Comparison of ENCODE assay signal across 1 cellular context in genomic region chr11:8688414-8689362, GRCh38.
TF ChIP-seq lines count a peak whose summit lies in the region.

No MANE protein-coding gene starts in this region.

TF ChIP-seq in SK-N-SH treated with all-trans-retinoic acid at 6 μM for 48 hours, 23 proteins besides CTCF, POLR2A, EP300 and RAD21 (continued from another document):
- TF ChIP-seq ZNF565 (CRISPR knock-in tag; conservative IDR thresholded peaks at IDR 0.05; ENCODE audit: low read depth), result 0 out of 2 replicates have a peak, but pooled peaks have one; percentile 28
- 0 out of 2 replicates have a peak, but pooled peaks have one; percentile 17 for TF ChIP-seq TCF4 (CRISPR knock-in tag; IDR thresholded peaks at IDR 0.05; ENCODE audit: borderline replicate concordance)
- no peak for TF ChIP-seq OSR1 (CRISPR knock-in tag; IDR thresholded peaks at IDR 0.05)
- TF ChIP-seq ZNF8 (CRISPR knock-in tag; IDR thresholded peaks at IDR 0.05), result no peak
- peak; percentile 52; the same call in 1 of the 2 replicates for TF ChIP-seq ZC3H10 (CRISPR knock-in tag; IDR thresholded peaks at IDR 0.05)
- TF ChIP-seq CREB5 (CRISPR knock-in tag; IDR thresholded peaks at IDR 0.05; ENCODE audit: low read depth), result peak; percentile 81
